ENCODE assay signal across 1 cellular context in the genomic region with DNA sequence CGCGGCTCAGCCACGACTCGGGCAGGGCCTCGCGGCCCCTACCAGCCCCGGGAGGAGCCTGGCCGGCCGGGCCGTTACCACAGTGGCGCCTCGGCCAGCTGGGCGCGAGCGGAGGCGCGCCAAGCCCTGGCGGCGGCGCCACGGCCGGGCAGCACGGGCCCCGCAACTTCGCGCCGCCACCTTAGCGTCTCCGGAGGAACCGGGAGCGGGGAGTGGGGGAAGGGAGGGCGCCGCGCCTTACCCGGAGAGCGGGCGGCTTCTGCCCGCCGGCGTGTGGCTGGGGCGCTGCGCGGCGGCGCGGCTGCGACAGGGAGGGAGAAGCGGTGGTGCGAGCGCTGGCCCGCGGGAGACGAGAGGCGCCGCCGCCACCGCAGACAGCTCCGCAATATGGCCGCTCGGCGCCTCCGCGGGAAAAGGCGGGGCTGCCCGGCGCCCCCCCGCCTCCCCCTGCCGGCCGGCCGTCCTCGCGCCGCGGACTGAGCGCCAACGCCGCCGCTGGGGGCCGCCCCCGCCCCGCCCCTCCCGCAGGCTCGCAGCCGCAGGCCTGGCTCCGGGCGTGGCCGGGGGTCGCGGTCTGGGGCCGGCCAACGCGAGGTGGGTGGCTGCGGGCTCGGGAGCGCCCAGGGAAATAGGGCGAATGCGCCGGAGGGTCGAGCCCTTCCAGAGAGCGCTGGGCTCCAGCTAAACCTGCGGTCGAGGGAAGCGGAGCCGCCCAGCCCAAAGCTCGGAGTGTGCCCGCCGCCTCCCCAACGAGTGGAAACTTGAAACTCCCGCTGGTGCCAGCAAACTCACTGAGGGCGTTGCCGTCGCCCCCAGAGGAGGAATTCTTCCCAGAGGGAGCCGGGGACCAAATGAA.
TF ChIP-seq lines count a peak whose summit lies in the region.

A gene (minus strand): TSS at position 389 of the 856 bp plus-strand sequence. CDS start 16,922 bp downstream, outside the sequence.

TF ChIP-seq in HepG2, 621 proteins besides CTCF, POLR2A, EP300 and RAD21 (continued from another document and continues in another):
- TF ChIP-seq, protein P1, sequence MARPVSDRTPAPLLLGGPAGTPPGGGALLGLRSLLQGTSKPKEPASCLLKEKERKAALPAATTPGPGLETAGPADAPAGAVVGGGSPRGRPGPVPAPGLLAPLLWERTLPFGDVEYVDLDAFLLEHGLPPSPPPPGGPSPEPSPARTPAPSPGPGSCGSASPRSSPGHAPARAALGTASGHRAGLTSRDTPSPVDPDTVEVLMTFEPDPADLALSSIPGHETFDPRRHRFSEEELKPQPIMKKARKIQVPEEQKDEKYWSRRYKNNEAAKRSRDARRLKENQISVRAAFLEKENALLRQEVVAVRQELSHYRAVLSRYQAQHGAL (CRISPR knock-in tag; IDR thresholded peaks at IDR 0.05; ENCODE audit: not compliant biosample characterization), result no peak
- no peak for TF ChIP-seq REXO4 (CRISPR knock-in tag; IDR thresholded peaks at IDR 0.05; ENCODE audit: borderline replicate concordance)
- no peak for TF ChIP-seq STAG1 (CRISPR knock-in tag; IDR thresholded peaks at IDR 0.05)
- TF ChIP-seq CENPX (CRISPR knock-in tag; IDR thresholded peaks at IDR 0.05), result no peak
- TF ChIP-seq, protein P2, sequence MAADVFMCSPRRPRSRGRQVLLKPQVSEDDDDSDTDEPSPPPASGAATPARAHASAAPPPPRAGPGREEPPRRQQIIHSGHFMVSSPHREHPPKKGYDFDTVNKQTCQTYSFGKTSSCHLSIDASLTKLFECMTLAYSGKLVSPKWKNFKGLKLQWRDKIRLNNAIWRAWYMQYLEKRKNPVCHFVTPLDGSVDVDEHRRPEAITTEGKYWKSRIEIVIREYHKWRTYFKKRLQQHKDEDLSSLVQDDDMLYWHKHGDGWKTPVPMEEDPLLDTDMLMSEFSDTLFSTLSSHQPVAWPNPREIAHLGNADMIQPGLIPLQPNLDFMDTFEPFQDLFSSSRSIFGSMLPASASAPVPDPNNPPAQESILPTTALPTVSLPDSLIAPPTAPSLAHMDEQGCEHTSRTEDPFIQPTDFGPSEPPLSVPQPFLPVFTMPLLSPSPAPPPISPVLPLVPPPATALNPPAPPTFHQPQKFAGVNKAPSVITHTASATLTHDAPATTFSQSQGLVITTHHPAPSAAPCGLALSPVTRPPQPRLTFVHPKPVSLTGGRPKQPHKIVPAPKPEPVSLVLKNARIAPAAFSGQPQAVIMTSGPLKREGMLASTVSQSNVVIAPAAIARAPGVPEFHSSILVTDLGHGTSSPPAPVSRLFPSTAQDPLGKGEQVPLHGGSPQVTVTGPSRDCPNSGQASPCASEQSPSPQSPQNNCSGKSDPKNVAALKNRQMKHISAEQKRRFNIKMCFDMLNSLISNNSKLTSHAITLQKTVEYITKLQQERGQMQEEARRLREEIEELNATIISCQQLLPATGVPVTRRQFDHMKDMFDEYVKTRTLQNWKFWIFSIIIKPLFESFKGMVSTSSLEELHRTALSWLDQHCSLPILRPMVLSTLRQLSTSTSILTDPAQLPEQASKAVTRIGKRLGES (CRISPR knock-in tag; IDR thresholded peaks at IDR 0.05; ENCODE audit: borderline replicate concordance), result 0 out of 2 replicates have a peak, but pooled peaks have one; percentile 26
- TF ChIP-seq KDM3A (CRISPR knock-in tag; IDR thresholded peaks at IDR 0.05; ENCODE audit: low read depth), result no peak
- TF ChIP-seq ZNF235 (CRISPR knock-in tag; IDR thresholded peaks at IDR 0.05; ENCODE audit: borderline replicate concordance), result no peak
- TF ChIP-seq, protein P3, sequence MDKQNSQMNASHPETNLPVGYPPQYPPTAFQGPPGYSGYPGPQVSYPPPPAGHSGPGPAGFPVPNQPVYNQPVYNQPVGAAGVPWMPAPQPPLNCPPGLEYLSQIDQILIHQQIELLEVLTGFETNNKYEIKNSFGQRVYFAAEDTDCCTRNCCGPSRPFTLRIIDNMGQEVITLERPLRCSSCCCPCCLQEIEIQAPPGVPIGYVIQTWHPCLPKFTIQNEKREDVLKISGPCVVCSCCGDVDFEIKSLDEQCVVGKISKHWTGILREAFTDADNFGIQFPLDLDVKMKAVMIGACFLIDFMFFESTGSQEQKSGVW (CRISPR knock-in tag; IDR thresholded peaks at IDR 0.05; ENCODE audit: borderline replicate concordance), result no peak
- TF ChIP-seq, protein P4, sequence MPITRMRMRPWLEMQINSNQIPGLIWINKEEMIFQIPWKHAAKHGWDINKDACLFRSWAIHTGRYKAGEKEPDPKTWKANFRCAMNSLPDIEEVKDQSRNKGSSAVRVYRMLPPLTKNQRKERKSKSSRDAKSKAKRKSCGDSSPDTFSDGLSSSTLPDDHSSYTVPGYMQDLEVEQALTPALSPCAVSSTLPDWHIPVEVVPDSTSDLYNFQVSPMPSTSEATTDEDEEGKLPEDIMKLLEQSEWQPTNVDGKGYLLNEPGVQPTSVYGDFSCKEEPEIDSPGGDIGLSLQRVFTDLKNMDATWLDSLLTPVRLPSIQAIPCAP (CRISPR knock-in tag; IDR thresholded peaks at IDR 0.05; ENCODE audit: low read depth), result no peak
- TF ChIP-seq, protein P5, sequence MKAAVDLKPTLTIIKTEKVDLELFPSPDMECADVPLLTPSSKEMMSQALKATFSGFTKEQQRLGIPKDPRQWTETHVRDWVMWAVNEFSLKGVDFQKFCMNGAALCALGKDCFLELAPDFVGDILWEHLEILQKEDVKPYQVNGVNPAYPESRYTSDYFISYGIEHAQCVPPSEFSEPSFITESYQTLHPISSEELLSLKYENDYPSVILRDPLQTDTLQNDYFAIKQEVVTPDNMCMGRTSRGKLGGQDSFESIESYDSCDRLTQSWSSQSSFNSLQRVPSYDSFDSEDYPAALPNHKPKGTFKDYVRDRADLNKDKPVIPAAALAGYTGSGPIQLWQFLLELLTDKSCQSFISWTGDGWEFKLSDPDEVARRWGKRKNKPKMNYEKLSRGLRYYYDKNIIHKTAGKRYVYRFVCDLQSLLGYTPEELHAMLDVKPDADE (CRISPR knock-in tag; IDR thresholded peaks at IDR 0.05), result no peak
- TF ChIP-seq SIN3A (IDR thresholded peaks at IDR 0.05; ENCODE audit: borderline replicate concordance, low read depth, low read length), result peak; percentile 65; the same call in 1 of the 2 replicates
- no peak for TF ChIP-seq TGIF2 (CRISPR knock-in tag; IDR thresholded peaks at IDR 0.05)
- TF ChIP-seq, protein P6, sequence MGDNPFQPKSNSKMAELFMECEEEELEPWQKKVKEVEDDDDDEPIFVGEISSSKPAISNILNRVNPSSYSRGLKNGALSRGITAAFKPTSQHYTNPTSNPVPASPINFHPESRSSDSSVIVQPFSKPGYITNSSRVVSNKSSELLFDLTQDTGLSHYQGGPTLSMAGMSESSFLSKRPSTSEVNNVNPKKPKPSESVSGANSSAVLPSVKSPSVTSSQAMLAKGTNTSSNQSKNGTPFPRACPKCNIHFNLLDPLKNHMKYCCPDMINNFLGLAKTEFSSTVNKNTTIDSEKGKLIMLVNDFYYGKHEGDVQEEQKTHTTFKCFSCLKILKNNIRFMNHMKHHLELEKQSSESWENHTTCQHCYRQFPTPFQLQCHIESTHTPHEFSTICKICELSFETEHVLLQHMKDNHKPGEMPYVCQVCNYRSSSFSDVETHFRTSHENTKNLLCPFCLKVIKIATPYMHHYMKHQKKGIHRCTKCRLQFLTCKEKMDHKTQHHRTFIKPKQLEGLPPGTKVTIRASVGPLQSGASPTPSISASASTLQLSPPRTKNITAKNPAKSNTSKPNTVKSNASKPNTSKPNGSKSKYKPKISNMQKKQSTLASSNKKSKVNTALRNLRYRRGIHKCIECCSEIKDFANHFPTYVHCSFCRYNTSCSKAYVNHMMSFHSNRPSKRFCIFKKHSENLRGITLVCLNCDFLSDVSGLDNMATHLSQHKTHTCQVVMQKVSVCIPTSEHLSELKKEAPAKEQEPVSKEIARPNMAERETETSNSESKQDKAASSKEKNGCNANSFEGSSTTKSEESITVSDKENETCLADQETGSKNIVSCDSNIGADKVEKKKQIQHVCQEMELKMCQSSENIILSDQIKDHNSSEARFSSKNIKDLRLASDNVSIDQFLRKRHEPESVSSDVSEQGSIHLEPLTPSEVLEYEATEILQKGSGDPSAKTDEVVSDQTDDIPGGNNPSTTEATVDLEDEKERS (CRISPR knock-in tag; IDR thresholded peaks at IDR 0.05), result no peak
- no peak for TF ChIP-seq RCOR2 (CRISPR knock-in tag; IDR thresholded peaks at IDR 0.05)
- no peak for TF ChIP-seq GTF2F1 (IDR thresholded peaks at IDR 0.05; ENCODE audit: low read length)
- TF ChIP-seq, protein P7, sequence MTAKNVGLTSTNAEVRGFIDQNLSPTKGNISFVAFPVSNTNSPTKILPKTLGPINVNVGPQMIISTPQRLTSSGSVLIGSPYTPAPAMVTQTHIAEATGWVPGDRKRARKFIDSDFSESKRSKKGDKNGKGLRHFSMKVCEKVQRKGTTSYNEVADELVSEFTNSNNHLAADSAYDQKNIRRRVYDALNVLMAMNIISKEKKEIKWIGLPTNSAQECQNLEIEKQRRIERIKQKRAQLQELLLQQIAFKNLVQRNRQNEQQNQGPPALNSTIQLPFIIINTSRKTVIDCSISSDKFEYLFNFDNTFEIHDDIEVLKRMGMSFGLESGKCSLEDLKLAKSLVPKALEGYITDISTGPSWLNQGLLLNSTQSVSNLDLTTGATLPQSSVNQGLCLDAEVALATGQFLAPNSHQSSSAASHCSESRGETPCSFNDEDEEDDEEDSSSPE (CRISPR knock-in tag; IDR thresholded peaks at IDR 0.05), result peak; percentile 35
- TF ChIP-seq ZNF143 (CRISPR knock-in tag; IDR thresholded peaks at IDR 0.05), result no peak
- no peak for TF ChIP-seq ZNF331 (CRISPR knock-in tag; IDR thresholded peaks at IDR 0.05)
- no peak for TF ChIP-seq ZNF672 (CRISPR knock-in tag; IDR thresholded peaks at IDR 0.05)
- TF ChIP-seq ZNF335 (CRISPR knock-in tag; IDR thresholded peaks at IDR 0.05), result no peak
- TF ChIP-seq, protein P8, sequence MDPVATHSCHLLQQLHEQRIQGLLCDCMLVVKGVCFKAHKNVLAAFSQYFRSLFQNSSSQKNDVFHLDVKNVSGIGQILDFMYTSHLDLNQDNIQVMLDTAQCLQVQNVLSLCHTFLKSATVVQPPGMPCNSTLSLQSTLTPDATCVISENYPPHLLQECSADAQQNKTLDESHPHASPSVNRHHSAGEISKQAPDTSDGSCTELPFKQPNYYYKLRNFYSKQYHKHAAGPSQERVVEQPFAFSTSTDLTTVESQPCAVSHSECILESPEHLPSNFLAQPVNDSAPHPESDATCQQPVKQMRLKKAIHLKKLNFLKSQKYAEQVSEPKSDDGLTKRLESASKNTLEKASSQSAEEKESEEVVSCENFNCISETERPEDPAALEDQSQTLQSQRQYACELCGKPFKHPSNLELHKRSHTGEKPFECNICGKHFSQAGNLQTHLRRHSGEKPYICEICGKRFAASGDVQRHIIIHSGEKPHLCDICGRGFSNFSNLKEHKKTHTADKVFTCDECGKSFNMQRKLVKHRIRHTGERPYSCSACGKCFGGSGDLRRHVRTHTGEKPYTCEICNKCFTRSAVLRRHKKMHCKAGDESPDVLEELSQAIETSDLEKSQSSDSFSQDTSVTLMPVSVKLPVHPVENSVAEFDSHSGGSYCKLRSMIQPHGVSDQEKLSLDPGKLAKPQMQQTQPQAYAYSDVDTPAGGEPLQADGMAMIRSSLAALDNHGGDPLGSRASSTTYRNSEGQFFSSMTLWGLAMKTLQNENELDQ (CRISPR knock-in tag; IDR thresholded peaks at IDR 0.05; ENCODE audit: borderline replicate concordance), result no peak
- no peak for TF ChIP-seq ZNF136 (CRISPR knock-in tag; IDR thresholded peaks at IDR 0.05; ENCODE audit: low read depth)
- TF ChIP-seq, protein P9, sequence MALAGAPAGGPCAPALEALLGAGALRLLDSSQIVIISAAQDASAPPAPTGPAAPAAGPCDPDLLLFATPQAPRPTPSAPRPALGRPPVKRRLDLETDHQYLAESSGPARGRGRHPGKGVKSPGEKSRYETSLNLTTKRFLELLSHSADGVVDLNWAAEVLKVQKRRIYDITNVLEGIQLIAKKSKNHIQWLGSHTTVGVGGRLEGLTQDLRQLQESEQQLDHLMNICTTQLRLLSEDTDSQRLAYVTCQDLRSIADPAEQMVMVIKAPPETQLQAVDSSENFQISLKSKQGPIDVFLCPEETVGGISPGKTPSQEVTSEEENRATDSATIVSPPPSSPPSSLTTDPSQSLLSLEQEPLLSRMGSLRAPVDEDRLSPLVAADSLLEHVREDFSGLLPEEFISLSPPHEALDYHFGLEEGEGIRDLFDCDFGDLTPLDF (CRISPR knock-in tag; IDR thresholded peaks at IDR 0.05), result no peak; the same call in 1 of the 2 replicates
- TF ChIP-seq ZNF629 (CRISPR knock-in tag; conservative IDR thresholded peaks at IDR 0.05), result no peak
- no peak for TF ChIP-seq ZNF674 (CRISPR knock-in tag; IDR thresholded peaks at IDR 0.05; ENCODE audit: low read depth)
- TF ChIP-seq MAFG (CRISPR knock-in tag; IDR thresholded peaks at IDR 0.05), result no peak
